Comparison of ENCODE assay signal across 9 cellular contexts in the genomic region with DNA sequence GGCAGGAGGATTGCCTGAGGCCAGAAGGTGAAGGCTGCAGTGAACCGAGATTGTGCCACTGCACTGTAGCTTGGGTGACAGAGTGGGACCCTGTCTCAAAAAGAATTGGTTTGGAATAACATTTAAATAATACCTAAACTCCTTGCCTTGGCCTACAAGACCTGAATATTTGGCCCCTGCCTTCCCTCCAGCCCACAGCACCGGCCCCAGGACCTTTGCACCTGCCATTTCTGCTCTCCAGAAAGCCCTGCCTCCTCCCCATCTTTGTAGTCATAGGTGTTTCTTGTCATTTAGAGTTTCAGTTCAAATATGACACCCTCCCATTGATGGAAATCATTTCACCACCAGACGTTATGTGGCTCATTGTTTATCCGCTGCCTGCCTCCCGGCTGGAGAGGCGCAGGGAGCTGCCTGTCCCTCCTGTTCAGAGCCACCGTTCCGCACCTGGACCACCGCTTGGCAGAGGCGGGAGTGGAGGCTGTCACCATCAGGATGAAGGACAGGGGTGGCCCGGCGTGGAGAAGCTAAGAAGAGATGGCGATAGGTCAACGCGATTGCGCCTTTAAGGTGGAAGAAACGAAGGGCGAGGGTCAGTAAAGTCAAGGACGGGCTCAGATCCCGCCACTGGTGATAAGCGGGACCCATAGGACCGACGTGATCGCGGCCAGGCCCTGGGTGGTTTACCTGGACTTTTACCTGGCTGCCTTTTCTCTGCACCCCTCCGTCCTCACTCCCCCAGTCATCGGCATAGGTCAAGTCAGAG. TPM values are rescaled to one million over a fixed set of nuclear protein-coding genes. Genes with fewer than 3 reads are reported as not detected.
DNase-seq lines count a peak whose midpoint lies in the region; ATAC-seq, FAIRE-seq and TF ChIP-seq lines count a peak whose summit lies in the region.
"Had no signal": no experiment of that assay in that cellular context is flagged by ENCODE, and none has a peak within 500 bp of the region (broad histone marks: within the 10 kb centered on the region; RNA-seq: fewer than 3 reads in every experiment).

No MANE protein-coding gene starts in this region.

- dilution Hi-C loops in endothelial cell of umbilical vein (cut with MboI; ENCODE audit: extremely low pct_ligation_motif_present, low sequenced_read_pairs), result no loop called here

- H3K9me3 ChIP-seq in endothelial cell of umbilical vein (replicated peaks; ENCODE audit: control insufficient read depth, insufficient read depth, low read length) (no peaks in the 10 kb centered on the region), pancreas (no peaks in the 10 kb centered on the region)
- H3K9me3 ChIP-seq: neutrophil had no signal

- WGBS in pancreas, 2 donors, result 45 to 49% methylated on average over 27 of the region's 27 CpGs

- H3K4me3 ChIP-seq in endothelial cell of umbilical vein (replicated peaks in 1 of 3; ENCODE audit: insufficient read depth in 1 of 3, low read depth in 1 of 3, low read length in 3 of 3) (no peak overlapping the region), pancreas (peak overlapping the region in 3 of 4 donors; percentile 74 to 86 (median 76))

- TSS peak; percentile 27 for BruUV-seq in endothelial cell of umbilical vein (replicated peaks; lab: Mats Ljungman, UMichigan)

- DNase-seq in ELF-1 (ENCODE audit: low read depth, low spot score) (peak; percentile 6), RWPE1 (ENCODE audit: low spot score) (no peak), endothelial cell of umbilical vein (ENCODE audit: low read depth, low spot score) (no peak), pancreas (peak in 1 of 6 donors; percentile 76), GM19238 (ENCODE audit: insufficient read length, low spot score) (no peak), amniotic stem cell (lab: John Stamatoyannopoulos, UW) (no peak), NCI-H345 (lab: John Stamatoyannopoulos, UW) (no peak)

- FAIRE-seq in endothelial cell of umbilical vein (lab: Jason Lieb, UNC) (no peak), pancreas (lab: Jason Lieb, UNC) (no peak)

- TF ChIP-seq CTCF in RWPE1 (conservative IDR thresholded peaks at IDR 0.05; ENCODE audit: low read depth), result no peak
- TF ChIP-seq CTCF in endothelial cell of umbilical vein (IDR thresholded peaks at IDR 0.05; ENCODE audit: extremely low read depth in 1 of 2, insufficient read depth in 1 of 2, low read depth in 1 of 2, low read length in 2 of 2), result no peak
- TF ChIP-seq CTCF in pancreas (IDR thresholded peaks at IDR 0.05), result no peak

- no peaks in the 10 kb centered on the region for H3K36me3 ChIP-seq in endothelial cell of umbilical vein (ENCODE audit: control insufficient read depth in 2 of 2, extremely low read depth in 1 of 2, insufficient read depth in 2 of 2, low read length in 2 of 2)
- no peaks in the 10 kb centered on the region for H3K36me3 ChIP-seq in pancreas
- H3K36me3 ChIP-seq: neutrophil had no signal

- H3K4me2 ChIP-seq in endothelial cell of umbilical vein (ENCODE audit: insufficient read depth, low read length), result peak overlapping the region; percentile 26

- H3K79me2 ChIP-seq in endothelial cell of umbilical vein (ENCODE audit: control insufficient read depth, insufficient read depth, low read length), result peaks cover 42% of the 10 kb centered on the region

- ATAC-seq in pancreas, result no peak
- no peak for ATAC-seq in HG03135 (IDR thresholded peaks at IDR 0.05; ENCODE audit: unreplicated experiment)

- H4K20me1 ChIP-seq in endothelial cell of umbilical vein (replicated peaks; ENCODE audit: control insufficient read depth, extremely low read depth, insufficient read depth, low read length), result no peaks in the 10 kb centered on the region

- intact Hi-C loops in endothelial cell of umbilical vein (cut with micrococcal nuclease), result loop anchor here (10.0 kb wide), 3 partner anchors 281 to 811 kb away; a partner anchor contains a TSS
- intact Hi-C loops in pancreas (cut with DNase I), result no loop called here

- no peak for TF ChIP-seq POLR2A in endothelial cell of umbilical vein (IDR thresholded peaks at IDR 0.05; ENCODE audit: low read depth, low read length)

- CTCF ChIA-PET in RWPE1 (lab: Yijun Ruan, JAX), result interaction anchor here (0.6 kb wide), 1 partner anchor 35 kb away, joined by 3 read pairs; no protein-coding TSS in a partner anchor
- CTCF ChIA-PET in endothelial cell of umbilical vein (lab: Charles Lee), result interaction anchor here (0.7 to 5.0 kb wide), 9 partner anchors 8 to 58 kb away, joined by 3 to 69 read pairs (median 10); no protein-coding TSS in a partner anchor

- H3K4me1 ChIP-seq in endothelial cell of umbilical vein (ENCODE audit: control insufficient read depth, extremely low read depth, insufficient read depth, low read length) (peaks cover 56% of the 10 kb centered on the region), pancreas (peaks cover 4 to 15% (median 5%) of the 10 kb centered on the region in 3 donors)

- POLR2A ChIA-PET in RWPE1 (lab: Yijun Ruan, JAX; ENCODE audit: low non-redundant PET) (no interaction called here), endothelial cell of umbilical vein (lab: Charles Lee) (interaction anchor here (1.1 to 1.6 kb wide), 2 partner anchors 16 to 49 kb away, joined by 3 read pairs; no protein-coding TSS in a partner anchor)

- peak overlapping the region; percentile 84 for H2AFZ ChIP-seq in endothelial cell of umbilical vein (ENCODE audit: low read depth, low read length)

- peak overlapping the region; percentile 43 for H3K9ac ChIP-seq in endothelial cell of umbilical vein (replicated peaks; ENCODE audit: extremely low read depth, insufficient read depth, low read length)

- H3K9me1 ChIP-seq in endothelial cell of umbilical vein (replicated peaks; ENCODE audit: control insufficient read depth, extremely low read depth, insufficient read depth, low read length), result no peaks in the 10 kb centered on the region

- H3K27me3 ChIP-seq in endothelial cell of umbilical vein (ENCODE audit: control insufficient read depth in 2 of 2, insufficient read depth in 2 of 2, low read length in 2 of 2), result no peaks in the 10 kb centered on the region
- H3K27me3 ChIP-seq in pancreas, result no peaks in the 10 kb centered on the region

- H3K27ac ChIP-seq in RWPE1 (peak overlapping the region; percentile 87), endothelial cell of umbilical vein (ENCODE audit: insufficient read depth, low read depth, low read length) (peak overlapping the region; percentile 47), pancreas (peak overlapping the region in 3 of 4 donors; percentile 73 to 79 (median 79))

TF ChIP-seq in endothelial cell of umbilical vein, 7 proteins besides CTCF, POLR2A, EP300 and RAD21:
- no peak for TF ChIP-seq MYC (IDR thresholded peaks at IDR 0.05; ENCODE audit: low read depth, low read length)
- TF ChIP-seq GATA2 (IDR thresholded peaks at IDR 0.05; ENCODE audit: insufficient read depth, insufficient read length, low read depth, low read length), result no peak
- TF ChIP-seq POLR2AphosphoS5 (IDR thresholded peaks at IDR 0.05; ENCODE audit: insufficient read depth, low read depth, low read length), result no peak
- no peak for TF ChIP-seq FOS (IDR thresholded peaks at IDR 0.05; ENCODE audit: borderline replicate concordance, insufficient read depth, low read length)
- no peak for TF ChIP-seq JUN (IDR thresholded peaks at IDR 0.05; ENCODE audit: borderline replicate concordance, insufficient read depth, insufficient read length, low read depth)
- TF ChIP-seq, protein P1, sequence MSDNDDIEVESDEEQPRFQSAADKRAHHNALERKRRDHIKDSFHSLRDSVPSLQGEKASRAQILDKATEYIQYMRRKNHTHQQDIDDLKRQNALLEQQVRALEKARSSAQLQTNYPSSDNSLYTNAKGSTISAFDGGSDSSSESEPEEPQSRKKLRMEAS (IDR thresholded peaks at IDR 0.05; ENCODE audit: insufficient read depth, insufficient read length), result no peak
- TF ChIP-seq EZH2 (IDR thresholded peaks at IDR 0.05; ENCODE audit: borderline replicate concordance, low read depth, low read length, severe bottlenecking), result no peak

RNA-seq across cellular contexts. Expression of a gene that starts 0.6 kb away (rescaled TPM):
- 66.6 and 80.4 TPM in 2 replicates for total RNA-seq in endothelial cell of umbilical vein
- 19.5 and 26.6 TPM in 2 replicates for polyA plus RNA-seq in endothelial cell of umbilical vein
- polyA plus RNA-seq in endothelial cell of umbilical vein (2011; cell fraction: cytosol; rRNA removed), result 26.1 TPM in 2 replicates
- polyA plus RNA-seq in endothelial cell of umbilical vein (2011; cell fraction: nucleus; rRNA removed), result 77.8 and 85.7 TPM in 2 replicates
- 25.5 and 31.7 TPM in 2 replicates for polyA plus RNA-seq in endothelial cell of umbilical vein (2012)
- 46.4 and 48.3 TPM in 2 replicates for polyA minus RNA-seq in endothelial cell of umbilical vein
- 12.7 TPM for polyA minus RNA-seq in endothelial cell of umbilical vein (2011; cell fraction: cytosol; rRNA and poly(A)+ RNA removed)
- polyA minus RNA-seq in endothelial cell of umbilical vein (2011; cell fraction: nucleus; rRNA and poly(A)+ RNA removed), result 47.4 and 60.8 TPM in 2 replicates
- total RNA-seq in pancreas, result 10 to 100 TPM in 3 of 6 donors, 1 to 10 TPM in 3; 7.4 to 16.5 (median 10.0) TPM
- 1 to 10 TPM; 7.7 to 10.0 TPM for polyA plus RNA-seq in pancreas

Comparison
In these comparisons a context has a peak if more than half of its experiments do, and no peak if none do; other contexts are left out.
1. H3K4me3 ChIP-seq: peak in pancreas (3 of 4); none in endothelial cell of umbilical vein (0 of 3).
2. Peak in every context shown above with its lines, with median percentiles within 50 percentile points of each other: H3K27ac ChIP-seq.